In genomic region chr13:74174810-74175209, GRCh38 we compare ENCODE assay signal across 24 cellular contexts.
"Had no signal": no experiment of that assay in that cellular context is flagged by ENCODE, and none has a peak within 500 bp of the region (broad histone marks: within the 10 kb centered on the region; RNA-seq: fewer than 3 reads in every experiment).

No MANE protein-coding gene starts in this region.

- ATAC-seq: activated CD8-positive, alpha-beta T cell treated with anti-CD3 and anti-CD28 coated beads for 36 hours; activated T-cell treated with anti-CD3 and anti-CD28 coated beads, Interleukin-2, amount 50 U/mL, for 72 hours had no signal

- H3K36me3 Mint-ChIP-seq: activated naive CD4-positive, alpha-beta T cell treated with anti-CD3 and anti-CD28 coated beads, Interleukin-2, amount 50 U/mL, for 24 hours; activated naive CD8-positive, alpha-beta T cell treated with anti-CD3 and anti-CD28 coated beads, Interleukin-2, amount 10 ng/mL, durations not matched to agents 7 days and 5 days had no signal

- H3K9me3 Mint-ChIP-seq: activated CD4-positive, alpha-beta T cell treated with anti-CD3 and anti-CD28 coated beads, Interleukin-2, amount 10 ng/mL, durations not matched to agents 24 days and 14 days; activated CD8-positive, alpha-beta T cell treated with anti-CD3 and anti-CD28 coated beads for 36 hours; activated naive CD4-positive, alpha-beta T cell treated with anti-CD3 and anti-CD28 coated beads, Interleukin-2, amount 50 U/mL, for 24 hours; activated T-helper 2 cell treated with anti-CD3 and anti-CD28 coated beads, Interferon-gamma antibody, Interleukin-2, Interleukin-4, amounts not matched to agents 10 μg/mL and 5 μg/mL and 100 μg/mL, durations not matched to agents 14 hours and 24 hours and 36 hours had no signal

- DNase-seq: activated CD4-positive, alpha-beta T cell treated with anti-CD3 and anti-CD28 coated beads, Interleukin-2, amount 10 ng/mL, durations not matched to agents 24 days and 14 days; activated CD4-positive, alpha-beta T cell treated with anti-CD3 and anti-CD28 coated beads, Interleukin-2, amount 50 U/mL, for 4 hours; activated CD8-positive, alpha-beta T cell treated with anti-CD3 and anti-CD28 coated beads for 36 hours; activated gamma-delta T cell; activated naive CD4-positive, alpha-beta T cell treated with Interleukin-2 at 50 U/mL for 16 hours; activated naive CD8-positive, alpha-beta T cell treated with anti-CD3 and anti-CD28 coated beads, Interleukin-2, amount 10 ng/mL, durations not matched to agents 7 days and 5 days; activated T-cell treated with anti-CD3 and anti-CD28 coated beads, Interleukin-2, amount 50 U/mL, for 1 hour; activated T-cell treated with anti-CD3 and anti-CD28 coated beads, Interleukin-2, amount 50 U/mL, for 72 hours; amygdala; MM.1S; MV-4-11; NCI-H1092; NCI-H1436 treated with DMSO at 0.1 percent for 48 hours; NCI-H1694 treated with DMSO at 0.1 percent for 48 hours; NCI-H2029; NCI-H345; NCI-H524 treated with DMSO at 0.1 percent for 48 hours; NK-92 treated with Interleukin-12 subunit alpha and Interleukin-12 subunit beta, amount 100 ng/mL, for 24 hours; Right ventricle myocardium superior; SJCRH30; T1000; WERI-Rb-1 had no signal

- H3K27ac Mint-ChIP-seq: activated CD4-positive, alpha-beta T cell treated with anti-CD3 and anti-CD28 coated beads, Interleukin-2, amount 10 ng/mL, durations not matched to agents 24 days and 14 days; activated CD8-positive, alpha-beta T cell treated with anti-CD3 and anti-CD28 coated beads for 36 hours; activated naive CD8-positive, alpha-beta T cell treated with anti-CD3 and anti-CD28 coated beads, Interleukin-2, amount 10 ng/mL, durations not matched to agents 7 days and 5 days; activated T-cell treated with anti-CD3 and anti-CD28 coated beads, Interleukin-2, amount 50 U/mL, for 72 hours; activated T-helper 2 cell treated with anti-CD3 and anti-CD28 coated beads, Interferon-gamma antibody, Interleukin-2, Interleukin-4, amounts not matched to agents 10 μg/mL and 5 μg/mL and 100 μg/mL, durations not matched to agents 14 hours and 24 hours and 36 hours had no signal

- H3K4me3 Mint-ChIP-seq: activated CD4-positive, alpha-beta T cell treated with anti-CD3 and anti-CD28 coated beads, Interleukin-2, amount 10 ng/mL, durations not matched to agents 24 days and 14 days; activated CD8-positive, alpha-beta T cell treated with anti-CD3 and anti-CD28 coated beads for 36 hours; activated naive CD4-positive, alpha-beta T cell treated with anti-CD3 and anti-CD28 coated beads, Interleukin-2, amount 50 U/mL, for 24 hours; activated naive CD8-positive, alpha-beta T cell treated with anti-CD3 and anti-CD28 coated beads, Interleukin-2, amount 10 ng/mL, durations not matched to agents 7 days and 5 days; activated T-cell treated with anti-CD3 and anti-CD28 coated beads, Interleukin-2, amount 50 U/mL, for 72 hours had no signal

- H3K4me1 Mint-ChIP-seq: activated CD4-positive, alpha-beta T cell treated with anti-CD3 and anti-CD28 coated beads, Interleukin-2, amount 10 ng/mL, durations not matched to agents 24 days and 14 days; activated naive CD4-positive, alpha-beta T cell treated with anti-CD3 and anti-CD28 coated beads, Interleukin-2, amount 50 U/mL, for 24 hours had no signal

- H3K27me3 Mint-ChIP-seq: activated CD8-positive, alpha-beta T cell treated with anti-CD3 and anti-CD28 coated beads for 36 hours; activated naive CD4-positive, alpha-beta T cell treated with anti-CD3 and anti-CD28 coated beads, Interleukin-2, amount 50 U/mL, for 24 hours had no signal
